14 cellular contexts compared by ENCODE assay signal in the genomic region with DNA sequence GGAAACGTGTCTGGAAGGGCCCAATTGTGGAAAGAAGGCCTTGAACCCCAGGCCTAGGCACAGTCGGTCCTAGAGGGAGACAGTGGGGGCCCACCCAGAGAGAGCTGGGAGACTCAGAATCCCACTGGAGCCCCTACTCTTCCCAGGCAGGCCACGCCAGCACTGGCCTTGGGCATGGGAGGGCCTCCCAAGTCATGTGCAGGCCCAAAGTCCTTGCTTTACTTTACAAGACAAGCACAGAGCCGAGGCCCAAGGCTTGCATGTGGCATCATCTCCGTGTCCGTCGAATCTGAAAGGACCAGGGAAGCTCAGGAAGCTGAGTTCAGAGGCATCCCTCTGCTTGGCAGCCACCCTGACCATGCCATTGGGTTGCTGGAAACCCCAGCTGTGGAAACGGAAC. TPM values are rescaled to one million over a fixed set of nuclear protein-coding genes. Genes with fewer than 3 reads are reported as not detected.
DNase-seq lines count a peak whose midpoint lies in the region; ATAC-seq and TF ChIP-seq lines count a peak whose summit lies in the region.
"Had no signal": no experiment of that assay in that cellular context is flagged by ENCODE, and none has a peak within 500 bp of the region (broad histone marks: within the 10 kb centered on the region; RNA-seq: fewer than 3 reads in every experiment).

No MANE protein-coding gene starts in this region.

- POLR2A ChIA-PET in CD4-positive, alpha-beta memory T cell (lab: Charles Lee; ENCODE audit: partially characterized antibody) = no interaction called here

- DNase-seq in Right ventricle myocardium inferior (ENCODE audit: missing footprints) (no peak), right cardiac atrium (no peak), SJSA1 (ENCODE audit: low read depth in 1 of 2, low spot score in 2 of 2) (no peak), dorsolateral prefrontal cortex (no peak), SW480 (ENCODE audit: low spot score) (no peak), NCI-H2107 (lab: John Stamatoyannopoulos, UW) (no peak)
- no peak for DNase-seq in CD4-positive, alpha-beta memory T cell
- DNase-seq: DMS79, GOT3, H9 had no signal

- H3K27me3 ChIP-seq in right cardiac atrium (ENCODE audit: control insufficient read depth, insufficient read depth) (no peaks in the 10 kb centered on the region), SJSA1 (replicated peaks) (no peaks in the 10 kb centered on the region), dorsolateral prefrontal cortex (no peaks in the 10 kb centered on the region)
- H3K27me3 ChIP-seq in CD4-positive, alpha-beta memory T cell (ENCODE audit: insufficient read depth, low read length) = no peaks in the 10 kb centered on the region

- intact Hi-C loops in Right ventricle myocardium inferior (cut with DNase I) = no loop called here
- intact Hi-C loops in right cardiac atrium (cut with DNase I) = loop anchor here in 2 of 4 donors (10.0 kb wide), 1 partner anchor 87 kb away; no protein-coding TSS in a partner anchor
- intact Hi-C loops in dorsolateral prefrontal cortex (cut with DNase I) = loop anchor here in 1 of 2 donors (5.0 kb wide), 1 partner anchor 79 kb away; no protein-coding TSS in a partner anchor
- intact Hi-C loops in CD4-positive, alpha-beta memory T cell (cut with micrococcal nuclease) = no loop called here

- no peaks in the 10 kb centered on the region for H3K4me1 ChIP-seq in right cardiac atrium (ENCODE audit: control insufficient read depth, insufficient read depth, low read length)
- H3K4me1 ChIP-seq in SJSA1 (replicated peaks) = peaks cover 30% of the 10 kb centered on the region
- H3K4me1 ChIP-seq in CD4-positive, alpha-beta memory T cell (ENCODE audit: insufficient read depth, low read length) = peaks cover 9% of the 10 kb centered on the region

- 92% methylated on average over 8 of the region's 8 CpGs for whole genome bisulfite sequencing in right cardiac atrium

- H3K9me3 ChIP-seq in right cardiac atrium (ENCODE audit: control insufficient read depth, low read length) = no peaks in the 10 kb centered on the region
- no peaks in the 10 kb centered on the region for H3K9me3 ChIP-seq in SJSA1 (replicated peaks)
- no peaks in the 10 kb centered on the region for H3K9me3 ChIP-seq in CD4-positive, alpha-beta memory T cell (ENCODE audit: control insufficient read depth in 1 of 2, low read length in 2 of 2)

- CTCF ChIA-PET in CD4-positive, alpha-beta memory T cell (lab: Charles Lee; ENCODE audit: partially characterized antibody) = interaction anchor here (1.2 kb wide), 1 partner anchor 10 kb away, joined by 4 read pairs; no protein-coding TSS in a partner anchor

- no peaks in the 10 kb centered on the region for H3K9me3 Mint-ChIP-seq in CD4-positive, alpha-beta memory T cell
- H3K9me3 Mint-ChIP-seq: H9, IgD-negative memory B cell had no signal

- H3K27ac ChIP-seq in right cardiac atrium (ENCODE audit: low read length) (no peak overlapping the region), SJSA1 (peak overlapping the region; percentile 72), dorsolateral prefrontal cortex (peak overlapping the region in 53 of 59 donors; percentile 8 to 95 (median 83))
- no peak overlapping the region for H3K27ac ChIP-seq in CD4-positive, alpha-beta memory T cell (ENCODE audit: low read depth, low read length)
- H3K27ac ChIP-seq: 22Rv1 had no signal

- no peaks in the 10 kb centered on the region; the same call in 1 of the 2 replicates for H3K36me3 ChIP-seq in SJSA1
- no peaks in the 10 kb centered on the region for H3K36me3 ChIP-seq in CD4-positive, alpha-beta memory T cell (ENCODE audit: insufficient read depth, low read length)

- peaks cover 31 to 47% (median 36%) of the 10 kb centered on the region in 4 donors for H3K4me1 Mint-ChIP-seq in CD4-positive, alpha-beta memory T cell

- no peak overlapping the region for H3K4me3 Mint-ChIP-seq in CD4-positive, alpha-beta memory T cell
- H3K4me3 Mint-ChIP-seq: H9, IgD-negative memory B cell had no signal

- H3K27me3 Mint-ChIP-seq in CD4-positive, alpha-beta memory T cell = no peaks in the 10 kb centered on the region
- H3K27me3 Mint-ChIP-seq: IgD-negative memory B cell had no signal

- H3K27ac Mint-ChIP-seq in CD4-positive, alpha-beta memory T cell = peak overlapping the region in 3 of 7 donors; percentile 51 to 56 (median 52)

- H3K36me3 Mint-ChIP-seq in CD4-positive, alpha-beta memory T cell = peaks cover 10 to 17% of the 10 kb centered on the region in 2 donors
- H3K36me3 Mint-ChIP-seq: IgD-negative memory B cell had no signal

- H3K4me3 ChIP-seq in right cardiac atrium (ENCODE audit: low read length) (no peak overlapping the region), SJSA1 (no peak overlapping the region), dorsolateral prefrontal cortex (no peak overlapping the region)
- no peak overlapping the region for H3K4me3 ChIP-seq in CD4-positive, alpha-beta memory T cell (ENCODE audit: low read length in 2 of 2)
- H3K4me3 ChIP-seq: GM12878 had no signal

- ATAC-seq in Right ventricle myocardium inferior (peak; percentile 4), right cardiac atrium (no peak)
- ATAC-seq: GM12878 had no signal

- TF ChIP-seq CTCF in dorsolateral prefrontal cortex (IDR thresholded peaks at IDR 0.05 in 54 of 56, conservative IDR thresholded peaks at IDR 0.05 in 2 of 56; ENCODE audit: low read depth in 1 of 56, partially characterized antibody in 56 of 56) = no peak

RNA-seq across cellular contexts. Expression of a gene that starts 32.7 kb away (rescaled TPM):
- total RNA-seq in Right ventricle myocardium inferior (9.0 TPM), right cardiac atrium (10 to 100 TPM in 1 of 4 donors, 1 to 10 TPM in 3; 3.6 to 11.5 (median 5.8) TPM), dorsolateral prefrontal cortex (10 to 100 TPM; 23.5 to 64.8 (median 43.0) TPM)
- 5.7 TPM for polyA plus RNA-seq in right cardiac atrium
- 4.5 and 11.5 TPM in 2 replicates for total RNA-seq in SJSA1 (2014; rRNA removed; shearing (Covaris generic))
- total RNA-seq in CD4-positive, alpha-beta memory T cell = 1 to 10 TPM; 1.5 to 2.0 TPM
- polyA plus RNA-seq in CD4-positive, alpha-beta memory T cell = 10 to 100 TPM; 17.0 to 19.6 TPM
- total RNA-seq: HT1080 had no signal

Comparison
In these comparisons a context has a peak if more than half of its experiments do, and no peak if none do; other contexts are left out.
1. H3K27ac ChIP-seq: peak in SJSA1 (single experiment) and dorsolateral prefrontal cortex (53 of 59); none in right cardiac atrium (single experiment) and CD4-positive, alpha-beta memory T cell (single experiment).